In genomic region chr21:46116846-46117585, GRCh38 we compare ENCODE assay signal across 1 cellular context.
TF ChIP-seq lines count a peak whose summit lies in the region.

No MANE protein-coding gene starts in this region.

TF ChIP-seq in SK-N-SH treated with all-trans-retinoic acid at 6 μM for 48 hours, 23 proteins besides CTCF, POLR2A, EP300 and RAD21 (continued from another document):
- TF ChIP-seq ARNTL (CRISPR knock-in tag; IDR thresholded peaks at IDR 0.05; ENCODE audit: borderline replicate concordance, low read depth) (no peak), CSRNP3 (CRISPR knock-in tag; IDR thresholded peaks at IDR 0.05) (no peak)
